Comparison of ENCODE assay signal across 25 cellular contexts in genomic region chr5:122267195-122267594, GRCh38.
"Had no signal": no experiment of that assay in that cellular context is flagged by ENCODE, and none has a peak within 500 bp of the region (broad histone marks: within the 10 kb centered on the region; RNA-seq: fewer than 3 reads in every experiment).

No MANE protein-coding gene starts in this region.

- H3K4me1 Mint-ChIP-seq: activated naive CD4-positive, alpha-beta T cell treated with anti-CD3 and anti-CD28 coated beads, Interleukin-2, amount 50 U/mL, for 24 hours; central memory CD8-positive, alpha-beta T cell; memory B cell; naive B cell; stimulated activated effector memory CD8-positive, alpha-beta T cell treated with anti-CD3 and anti-CD28 coated beads, Interleukin-12 subunit alpha, Interleukin-12 subunit beta, amount 100 ng/mL, for 72 hours had no signal

- H3K4me3 Mint-ChIP-seq: activated naive CD4-positive, alpha-beta T cell treated with anti-CD3 and anti-CD28 coated beads, Interleukin-2, amount 50 U/mL, for 24 hours; brain; central memory CD8-positive, alpha-beta T cell; effector memory CD8-positive, alpha-beta T cell; memory B cell; naive B cell; stimulated activated effector memory CD8-positive, alpha-beta T cell treated with anti-CD3 and anti-CD28 coated beads, Interleukin-12 subunit alpha, Interleukin-12 subunit beta, amount 100 ng/mL, for 72 hours; T-helper 2 cell treated with Interferon-gamma antibody and Interleukin-4, amounts not matched to agents 5 μg/mL and 100 μg/mL, for 36 hours had no signal

- H3K36me3 ChIP-seq: esophagus squamous epithelium, gastroesophageal sphincter, right lobe of liver, stomach, suprapubic skin, transverse colon, vagina had no signal

- H3K9me3 Mint-ChIP-seq: T-helper 2 cell treated with Interferon-gamma antibody and Interleukin-4, amounts not matched to agents 5 μg/mL and 100 μg/mL, for 36 hours had no signal

- H3K4me1 ChIP-seq: gastroesophageal sphincter, right lobe of liver, stomach, suprapubic skin, transverse colon, vagina had no signal

- H3K27ac ChIP-seq: esophagus squamous epithelium, gastroesophageal sphincter, right lobe of liver, skin epidermis, stomach, suprapubic skin, transverse colon, vagina had no signal

- H3K27me3 Mint-ChIP-seq: brain; central memory CD8-positive, alpha-beta T cell; effector memory CD8-positive, alpha-beta T cell had no signal

- H3K36me3 Mint-ChIP-seq: activated naive CD4-positive, alpha-beta T cell treated with anti-CD3 and anti-CD28 coated beads, Interleukin-2, amount 50 U/mL, for 24 hours; brain; memory B cell; naive B cell; stimulated activated effector memory CD8-positive, alpha-beta T cell treated with anti-CD3 and anti-CD28 coated beads, Interleukin-12 subunit alpha, Interleukin-12 subunit beta, amount 100 ng/mL, for 72 hours had no signal

- H3K27ac Mint-ChIP-seq: activated naive CD4-positive, alpha-beta T cell treated with anti-CD3 and anti-CD28 coated beads, Interleukin-2, amount 50 U/mL, for 24 hours; brain; effector memory CD8-positive, alpha-beta T cell; memory B cell; naive B cell; stimulated activated effector memory CD8-positive, alpha-beta T cell treated with anti-CD3 and anti-CD28 coated beads, Interleukin-12 subunit alpha, Interleukin-12 subunit beta, amount 100 ng/mL, for 72 hours; T-helper 2 cell treated with Interferon-gamma antibody and Interleukin-4, amounts not matched to agents 5 μg/mL and 100 μg/mL, for 36 hours had no signal

- FAIRE-seq: colon, TTC549 had no signal

- DNase-seq: activated CD4-positive, alpha-beta T cell treated with anti-CD3 and anti-CD28 coated beads for 1 hour; activated CD4-positive, alpha-beta T cell treated with anti-CD3 and anti-CD28 coated beads, Interleukin-2, amount 50 U/mL, for 1 hour; activated gamma-delta T cell treated with Interleukin-2 at 50 U/mL for 16 hours; activated T-cell treated with anti-CD3 and anti-CD28 coated beads, Interleukin-2, amount 50 U/mL, for 1 hour; effector memory CD8-positive, alpha-beta T cell; esophagus squamous epithelium; hypothalamus; left cardiac atrium; naive B cell; right lobe of liver; stimulated activated CD4-positive, alpha-beta T cell treated with anti-CD3 and anti-CD28 coated beads, Interleukin-1b, Interleukin-23, amount 100 ng/mL, for 48 hours; stomach; transverse colon had no signal

- H3K27me3 ChIP-seq: esophagus squamous epithelium, gastroesophageal sphincter, right lobe of liver, stomach, suprapubic skin, transverse colon, vagina had no signal

- H3K4me3 ChIP-seq: esophagus squamous epithelium, gastroesophageal sphincter, right lobe of liver, skin epidermis, stomach, suprapubic skin, transverse colon, vagina had no signal

- ATAC-seq: effector memory CD8-positive, alpha-beta T cell; gastroesophageal sphincter; right lobe of liver; stimulated activated effector memory CD8-positive, alpha-beta T cell treated with anti-CD3 and anti-CD28 coated beads, Interleukin-12 subunit alpha, Interleukin-12 subunit beta, amount 100 ng/mL, for 72 hours had no signal

- H3K9me3 ChIP-seq: esophagus squamous epithelium, gastroesophageal sphincter, right lobe of liver, stomach, suprapubic skin, transverse colon, vagina had no signal
